Comparison of ENCODE assay signal across 18 cellular contexts in genomic region chr16:29892458-29892813, GRCh38. TPM values are rescaled to one million over a fixed set of nuclear protein-coding genes. Genes with fewer than 3 reads are reported as not detected.
"Had no signal": no experiment of that assay in that cellular context is flagged by ENCODE, and none has a peak within 500 bp of the region (broad histone marks: within the 10 kb centered on the region; RNA-seq: fewer than 3 reads in every experiment).

No MANE protein-coding gene starts in this region.

- H3K36me3 ChIP-seq: lower lobe of right lung, pancreas, stomach, tibial artery, upper lobe of left lung, uterus had no signal

- H3K9me3 ChIP-seq: lower lobe of right lung, pancreas, stomach, testis, tibial artery, upper lobe of left lung, uterus had no signal

- H3K27ac Mint-ChIP-seq: naive thymus-derived CD8-positive, alpha-beta T cell; progenitor cell of endocrine pancreas; stimulated activated effector memory CD8-positive, alpha-beta T cell treated with anti-CD3 and anti-CD28 coated beads, Interleukin-12 subunit alpha, Interleukin-12 subunit beta, amount 100 ng/mL, for 72 hours had no signal

- H3K4me3 ChIP-seq: dorsolateral prefrontal cortex, lower lobe of right lung, pancreas, stomach, testis, tibial artery, upper lobe of left lung, uterus had no signal

- DNase-seq: dorsolateral prefrontal cortex; effector CD4-positive, alpha-beta T cell; left ventricle myocardium superior; lower lobe of right lung; naive thymus-derived CD8-positive, alpha-beta T cell; occipital lobe; pancreas; stimulated activated CD4-positive, alpha-beta T cell treated with anti-CD3 and anti-CD28 coated beads, Interleukin-2, amount 100 ng/mL, for 24 hours; stimulated activated CD4-positive, alpha-beta T cell treated with anti-CD3 and anti-CD28 coated beads, Interleukin-4, amount 100 ng/mL, for 24 hours; stimulated activated naive CD4-positive, alpha-beta T cell treated with Interleukin-2 at 50 U/mL for 16 hours; stomach; testis; tibial artery; uterus had no signal

- H3K36me3 Mint-ChIP-seq: stimulated activated effector memory CD8-positive, alpha-beta T cell treated with anti-CD3 and anti-CD28 coated beads, Interleukin-12 subunit alpha, Interleukin-12 subunit beta, amount 100 ng/mL, for 72 hours had no signal

- H3K27ac ChIP-seq: dorsolateral prefrontal cortex, lower lobe of right lung, pancreas, stomach, testis, tibial artery, upper lobe of left lung, uterus had no signal

- H3K9me3 Mint-ChIP-seq: stimulated activated effector memory CD8-positive, alpha-beta T cell treated with anti-CD3 and anti-CD28 coated beads, Interleukin-12 subunit alpha, Interleukin-12 subunit beta, amount 100 ng/mL, for 72 hours had no signal

- ATAC-seq: left ventricle myocardium superior; naive thymus-derived CD8-positive, alpha-beta T cell; pancreas; sciatic nerve; stimulated activated effector memory CD8-positive, alpha-beta T cell treated with anti-CD3 and anti-CD28 coated beads, Interleukin-12 subunit alpha, Interleukin-12 subunit beta, amount 100 ng/mL, for 72 hours had no signal

- H3K4me1 ChIP-seq: lower lobe of right lung, pancreas, stomach, testis, tibial artery, uterus had no signal

- H3K27me3 ChIP-seq: dorsolateral prefrontal cortex, pancreas, testis, upper lobe of left lung, uterus had no signal

- H3K4me3 Mint-ChIP-seq: naive thymus-derived CD8-positive, alpha-beta T cell; stimulated activated effector memory CD8-positive, alpha-beta T cell treated with anti-CD3 and anti-CD28 coated beads, Interleukin-12 subunit alpha, Interleukin-12 subunit beta, amount 100 ng/mL, for 72 hours had no signal

- H3K4me1 Mint-ChIP-seq: stimulated activated effector memory CD8-positive, alpha-beta T cell treated with anti-CD3 and anti-CD28 coated beads, Interleukin-12 subunit alpha, Interleukin-12 subunit beta, amount 100 ng/mL, for 72 hours had no signal

RNA-seq across cellular contexts. Expression of gene ASPHD1, which starts 7.9 kb away (rescaled TPM):
- total RNA-seq: naive thymus-derived CD8-positive, alpha-beta T cell had no signal
